8 cellular contexts compared by ENCODE assay signal in genomic region chr7:33128631-33128989, GRCh38. TPM values are rescaled to one million over a fixed set of nuclear protein-coding genes. Genes with fewer than 3 reads are reported as not detected.
DNase-seq lines count a peak whose midpoint lies in the region; ATAC-seq and TF ChIP-seq lines count a peak whose summit lies in the region.

No MANE protein-coding gene starts in this region.

- H3K27me3 ChIP-seq in iPS-15b (ENCODE audit: control insufficient read depth, insufficient read depth, low read length): no peaks in the 10 kb centered on the region

- no peak for DNase-seq in HFFc6
- no peak for DNase-seq in activated T-helper 1 cell treated with anti-CD3 and anti-CD28 coated beads, Interleukin-12 subunit alpha, Interleukin-12 subunit beta, Interleukin-2, Interleukin-4 antibody, amounts not matched to agents 30 ng/mL and 10 ng/mL and 1 ng/mL, durations not matched to agents 14 hours and 24 hours and 36 hours (ENCODE audit: low spot score)
- no peak for DNase-seq in stimulated activated effector memory CD8-positive, alpha-beta T cell treated with anti-CD3 and anti-CD28 coated beads, Interleukin-12 subunit alpha, Interleukin-12 subunit beta, amount 100 ng/mL, for 72 hours (ENCODE audit: low spot score in 2 of 2)
- no peak for DNase-seq in stimulated activated CD4-positive, alpha-beta T cell treated with anti-CD3 and anti-CD28 coated beads, Interleukin-15, amount 100 ng/mL, for 24 hours
- DNase-seq in hippocampal formation (lab: John Stamatoyannopoulos, UW): no peak
- DNase-seq in ureter (ENCODE audit: low spot score): no peak
- no peak for DNase-seq in NCI-H2029 (lab: John Stamatoyannopoulos, UW)

- H3K27me3 Mint-ChIP-seq in HFFc6 (ENCODE audit: insufficient read depth): no peaks in the 10 kb centered on the region
- H3K27me3 Mint-ChIP-seq in activated T-helper 1 cell treated with anti-CD3 and anti-CD28 coated beads, Interleukin-12 subunit alpha, Interleukin-12 subunit beta, Interleukin-2, Interleukin-4 antibody, amounts not matched to agents 30 ng/mL and 10 ng/mL and 1 ng/mL, durations not matched to agents 14 hours and 24 hours and 36 hours (ENCODE audit: insufficient read depth): peaks cover 5% of the 10 kb centered on the region

- no peaks in the 10 kb centered on the region for H3K36me3 Mint-ChIP-seq in HFFc6 (ENCODE audit: low read depth)
- H3K36me3 Mint-ChIP-seq in activated T-helper 1 cell treated with anti-CD3 and anti-CD28 coated beads, Interleukin-12 subunit alpha, Interleukin-12 subunit beta, Interleukin-2, Interleukin-4 antibody, amounts not matched to agents 30 ng/mL and 10 ng/mL and 1 ng/mL, durations not matched to agents 14 hours and 24 hours and 36 hours (ENCODE audit: low read depth): no peaks in the 10 kb centered on the region
- H3K36me3 Mint-ChIP-seq in stimulated activated effector memory CD8-positive, alpha-beta T cell treated with anti-CD3 and anti-CD28 coated beads, Interleukin-12 subunit alpha, Interleukin-12 subunit beta, amount 100 ng/mL, for 72 hours: no peaks in the 10 kb centered on the region

- peak overlapping the region; percentile 99 for H3K4me3 Mint-ChIP-seq in HFFc6
- peak overlapping the region; percentile 94 for H3K4me3 Mint-ChIP-seq in activated T-helper 1 cell treated with anti-CD3 and anti-CD28 coated beads, Interleukin-12 subunit alpha, Interleukin-12 subunit beta, Interleukin-2, Interleukin-4 antibody, amounts not matched to agents 30 ng/mL and 10 ng/mL and 1 ng/mL, durations not matched to agents 14 hours and 24 hours and 36 hours
- H3K4me3 Mint-ChIP-seq in stimulated activated effector memory CD8-positive, alpha-beta T cell treated with anti-CD3 and anti-CD28 coated beads, Interleukin-12 subunit alpha, Interleukin-12 subunit beta, amount 100 ng/mL, for 72 hours: peak overlapping the region; percentile 92

- H3K9ac ChIP-seq in iPS-15b (ENCODE audit: low read depth, low read length): peak overlapping the region; percentile 77

- H3K36me3 ChIP-seq in iPS-15b (ENCODE audit: control insufficient read depth, insufficient read depth, low read length): no peaks in the 10 kb centered on the region

- TF ChIP-seq CTCF in HFFc6 (IDR thresholded peaks at IDR 0.05): no peak

- H3K9me3 Mint-ChIP-seq in HFFc6: no peaks in the 10 kb centered on the region
- H3K9me3 Mint-ChIP-seq in activated T-helper 1 cell treated with anti-CD3 and anti-CD28 coated beads, Interleukin-12 subunit alpha, Interleukin-12 subunit beta, Interleukin-2, Interleukin-4 antibody, amounts not matched to agents 30 ng/mL and 10 ng/mL and 1 ng/mL, durations not matched to agents 14 hours and 24 hours and 36 hours: no peaks in the 10 kb centered on the region
- no peaks in the 10 kb centered on the region for H3K9me3 Mint-ChIP-seq in stimulated activated effector memory CD8-positive, alpha-beta T cell treated with anti-CD3 and anti-CD28 coated beads, Interleukin-12 subunit alpha, Interleukin-12 subunit beta, amount 100 ng/mL, for 72 hours

- peaks cover 17% of the 10 kb centered on the region for H3K4me1 Mint-ChIP-seq in HFFc6 (ENCODE audit: low read depth)
- peaks cover 20% of the 10 kb centered on the region for H3K4me1 Mint-ChIP-seq in activated T-helper 1 cell treated with anti-CD3 and anti-CD28 coated beads, Interleukin-12 subunit alpha, Interleukin-12 subunit beta, Interleukin-2, Interleukin-4 antibody, amounts not matched to agents 30 ng/mL and 10 ng/mL and 1 ng/mL, durations not matched to agents 14 hours and 24 hours and 36 hours (ENCODE audit: low read depth)
- H3K4me1 Mint-ChIP-seq in stimulated activated effector memory CD8-positive, alpha-beta T cell treated with anti-CD3 and anti-CD28 coated beads, Interleukin-12 subunit alpha, Interleukin-12 subunit beta, amount 100 ng/mL, for 72 hours: peaks cover 26% of the 10 kb centered on the region

- no peaks in the 10 kb centered on the region for H3K9me3 ChIP-seq in iPS-15b (ENCODE audit: control insufficient read depth, insufficient read depth, low read length)

- H3K4me1 ChIP-seq in iPS-15b (ENCODE audit: control insufficient read depth, insufficient read depth, low read length): no peaks in the 10 kb centered on the region

- H3K4me3 ChIP-seq in iPS-15b (ENCODE audit: low read depth, low read length): peak overlapping the region; percentile 91

- peak overlapping the region; percentile 92; the same call in 1 of the 2 replicates for H3K27ac Mint-ChIP-seq in HFFc6
- H3K27ac Mint-ChIP-seq in activated T-helper 1 cell treated with anti-CD3 and anti-CD28 coated beads, Interleukin-12 subunit alpha, Interleukin-12 subunit beta, Interleukin-2, Interleukin-4 antibody, amounts not matched to agents 30 ng/mL and 10 ng/mL and 1 ng/mL, durations not matched to agents 14 hours and 24 hours and 36 hours: peak overlapping the region; percentile 87
- peak overlapping the region; percentile 91 for H3K27ac Mint-ChIP-seq in stimulated activated effector memory CD8-positive, alpha-beta T cell treated with anti-CD3 and anti-CD28 coated beads, Interleukin-12 subunit alpha, Interleukin-12 subunit beta, amount 100 ng/mL, for 72 hours

- intact Hi-C loops in activated T-helper 1 cell treated with anti-CD3 and anti-CD28 coated beads, Interleukin-12 subunit alpha, Interleukin-12 subunit beta, Interleukin-2, Interleukin-4 antibody, amounts not matched to agents 30 ng/mL and 10 ng/mL and 1 ng/mL, durations not matched to agents 14 hours and 24 hours and 36 hours (cut with micrococcal nuclease): no loop called here

- no peak for ATAC-seq in stimulated activated effector memory CD8-positive, alpha-beta T cell treated with anti-CD3 and anti-CD28 coated beads, Interleukin-12 subunit alpha, Interleukin-12 subunit beta, amount 100 ng/mL, for 72 hours

RNA-seq across cellular contexts. Expression of gene BBS9, which starts 0.8 kb away (rescaled TPM):
- total RNA-seq in HFFc6 (2021; fragmentation: NEBNext Ultra II Directional; extraction: Animal tissue kit (Norgen Biotek cat#: 25700)): 10 to 100 TPM; 10.6 to 13.0 (median 12.1) TPM
- total RNA-seq in activated T-helper 1 cell treated with anti-CD3 and anti-CD28 coated beads, Interleukin-12 subunit alpha, Interleukin-12 subunit beta, Interleukin-2, Interleukin-4 antibody, amounts not matched to agents 30 ng/mL and 10 ng/mL and 1 ng/mL, durations not matched to agents 14 hours and 24 hours and 36 hours: 3.8 and 6.3 TPM in 2 replicates
- total RNA-seq in ureter: 22.7 TPM

RNA-seq across cellular contexts. Expression of gene RP9, which starts 19.4 kb away (rescaled TPM):
- total RNA-seq in HFFc6 (2021; fragmentation: NEBNext Ultra II Directional; extraction: Animal tissue kit (Norgen Biotek cat#: 25700)): 10 to 100 TPM; 11.4 to 16.6 (median 14.9) TPM
- 22.6 and 23.6 TPM in 2 replicates for total RNA-seq in activated T-helper 1 cell treated with anti-CD3 and anti-CD28 coated beads, Interleukin-12 subunit alpha, Interleukin-12 subunit beta, Interleukin-2, Interleukin-4 antibody, amounts not matched to agents 30 ng/mL and 10 ng/mL and 1 ng/mL, durations not matched to agents 14 hours and 24 hours and 36 hours
- total RNA-seq in ureter: 14.3 TPM
